In the genomic region with DNA sequence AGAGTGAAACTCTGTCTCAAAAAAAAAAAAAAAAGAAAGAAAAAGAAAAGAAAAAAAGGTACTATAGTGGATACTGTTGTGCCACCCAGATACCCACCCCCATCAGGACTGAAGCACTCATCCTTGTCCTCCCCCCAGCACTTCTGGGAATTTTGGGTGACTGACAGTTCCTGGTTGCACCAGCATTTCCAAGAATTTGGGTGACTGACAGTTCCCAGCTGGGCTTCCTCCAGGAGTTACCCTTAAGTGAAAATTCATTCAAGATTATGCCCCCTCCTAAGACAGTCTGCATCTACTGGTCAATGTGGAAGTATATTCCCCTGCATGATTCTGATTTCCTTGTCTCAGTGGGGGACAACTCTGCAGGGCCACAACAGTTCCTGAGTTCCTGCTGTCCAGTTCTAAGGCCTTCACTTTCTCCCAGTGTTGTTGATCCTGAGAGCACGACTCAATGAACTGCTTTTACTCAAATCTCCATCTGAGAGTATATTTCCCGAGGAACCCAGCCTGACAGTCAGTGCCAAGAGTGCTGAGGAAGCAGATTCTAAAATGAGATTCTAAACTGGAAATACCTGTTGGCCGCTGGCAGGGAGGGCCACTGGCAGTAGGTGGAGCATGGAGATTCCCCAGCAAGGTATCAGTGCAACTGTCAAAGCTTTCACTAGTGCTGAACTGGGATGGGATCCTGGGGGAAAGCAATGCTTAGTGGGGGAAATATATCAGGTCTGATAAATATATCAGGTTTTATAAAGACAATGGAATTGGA, we compare ENCODE assay signal across 16 cellular contexts. TPM values are rescaled to one million over a fixed set of nuclear protein-coding genes. Genes with fewer than 3 reads are reported as not detected.
DNase-seq lines count a peak whose midpoint lies in the region; ATAC-seq and TF ChIP-seq lines count a peak whose summit lies in the region.
"Had no signal": no experiment of that assay in that cellular context is flagged by ENCODE, and none has a peak within 500 bp of the region (broad histone marks: within the 10 kb centered on the region; RNA-seq: fewer than 3 reads in every experiment).

No MANE protein-coding gene starts in this region.

- peaks cover 5% of the 10 kb centered on the region for H3K9me3 Mint-ChIP-seq in glutamatergic neuron (ENCODE audit: unreplicated experiment)

- H3K4me1 Mint-ChIP-seq in glutamatergic neuron (ENCODE audit: low read depth, unreplicated experiment) = no peaks in the 10 kb centered on the region

- peak; percentile 64 for DNase-seq in DMS53 treated with DMSO at 0.1 percent for 48 hours (lab: John Stamatoyannopoulos, UW; ENCODE audit: unreplicated experiment)
- DNase-seq in NCI-H510A treated with DMSO at 0.1 percent for 48 hours (lab: John Stamatoyannopoulos, UW) = peak; percentile 85
- DNase-seq in kidney glomerular epithelial cell (lab: John Stamatoyannopoulos, UW) = no peak
- no peak for DNase-seq in glutamatergic neuron
- DNase-seq: activated CD8-positive, alpha-beta T cell treated with anti-CD3 and anti-CD28 coated beads for 36 hours; activated effector memory CD4-positive, alpha-beta T cell treated with anti-CD3 and anti-CD28 coated beads, Interleukin-2, amount 50 U/mL, for 16 hours; dermis blood vessel endothelial cell; NCI-H69; posterior cingulate gyrus had no signal

- no peak overlapping the region for H3K4me3 Mint-ChIP-seq in glutamatergic neuron (ENCODE audit: unreplicated experiment)
- H3K4me3 Mint-ChIP-seq: activated CD8-positive, alpha-beta T cell treated with anti-CD3 and anti-CD28 coated beads for 36 hours had no signal

- no peaks in the 10 kb centered on the region for H3K9me3 ChIP-seq in parathyroid adenoma (ENCODE audit: control insufficient read depth, low read length)

- H3K27ac Mint-ChIP-seq in glutamatergic neuron (ENCODE audit: unreplicated experiment) = no peak overlapping the region
- H3K27ac Mint-ChIP-seq: activated CD8-positive, alpha-beta T cell treated with anti-CD3 and anti-CD28 coated beads for 36 hours had no signal

- peaks cover 17% of the 10 kb centered on the region for H3K36me3 Mint-ChIP-seq in glutamatergic neuron (ENCODE audit: unreplicated experiment)

- no peaks in the 10 kb centered on the region for H3K27me3 ChIP-seq in parathyroid adenoma (ENCODE audit: control insufficient read depth, insufficient read depth, low read length)
- H3K27me3 ChIP-seq: BLaER1 had no signal

- ATAC-seq in esophagus mucosa (peak; percentile 90), HG03045 (IDR thresholded peaks at IDR 0.05; ENCODE audit: unreplicated experiment) (no peak), HG02571 (IDR thresholded peaks at IDR 0.05; ENCODE audit: unreplicated experiment) (no peak)
- ATAC-seq: activated CD8-positive, alpha-beta T cell treated with anti-CD3 and anti-CD28 coated beads for 36 hours had no signal

- no peak overlapping the region for H3K9ac ChIP-seq in parathyroid adenoma
- H3K9ac ChIP-seq: BLaER1 had no signal

- H3K4me3 ChIP-seq in parathyroid adenoma (ENCODE audit: low read depth, low read length) = peak overlapping the region; percentile 6
- H3K4me3 ChIP-seq: BLaER1 had no signal

- peaks cover 5% of the 10 kb centered on the region for H3K27me3 Mint-ChIP-seq in glutamatergic neuron (ENCODE audit: unreplicated experiment)

- peak overlapping the region; percentile 92 for H3K27ac ChIP-seq in parathyroid adenoma
- H3K27ac ChIP-seq: BLaER1 had no signal

- H3K36me3 ChIP-seq in parathyroid adenoma (ENCODE audit: control insufficient read depth, insufficient read depth, low read length) = no peaks in the 10 kb centered on the region
- H3K36me3 ChIP-seq: BLaER1 had no signal

- peaks cover 11% of the 10 kb centered on the region for H3K4me1 ChIP-seq in parathyroid adenoma
- H3K4me1 ChIP-seq: BLaER1 had no signal

- no peak overlapping the region for H2AFZ ChIP-seq in parathyroid adenoma

- peak overlapping the region; percentile 73 for H3K4me2 ChIP-seq in parathyroid adenoma (ENCODE audit: low read length)
- H3K4me2 ChIP-seq: BLaER1 had no signal

- no peaks in the 10 kb centered on the region for H3K79me2 ChIP-seq in parathyroid adenoma

- TF ChIP-seq CTCF in parathyroid adenoma (IDR thresholded peaks at IDR 0.05) (peak; percentile 21), glutamatergic neuron (IDR thresholded peaks at IDR 0.05; ENCODE audit: partially characterized antibody, unreplicated experiment) (no peak)

RNA-seq across cellular contexts. Expression of a gene that starts 18.5 kb away (rescaled TPM):
- total RNA-seq in esophagus mucosa = not detected
- 3.8 TPM for total RNA-seq in glutamatergic neuron (ENCODE audit: unreplicated experiment)
- total RNA-seq: activated CD8-positive, alpha-beta T cell treated with anti-CD3 and anti-CD28 coated beads for 36 hours; astrocyte; dermis blood vessel endothelial cell; T-helper 2 cell treated with Interferon-gamma antibody and Interleukin-4, amounts not matched to agents 100 ng/mL and 5 ng/mL, for 36 hours had no signal

RNA-seq across cellular contexts. Expression of a gene that starts 23.2 kb away (rescaled TPM):
- not detected for total RNA-seq in esophagus mucosa
- 274 TPM for total RNA-seq in glutamatergic neuron (ENCODE audit: unreplicated experiment)
- total RNA-seq: activated CD8-positive, alpha-beta T cell treated with anti-CD3 and anti-CD28 coated beads for 36 hours; astrocyte; dermis blood vessel endothelial cell; T-helper 2 cell treated with Interferon-gamma antibody and Interleukin-4, amounts not matched to agents 100 ng/mL and 5 ng/mL, for 36 hours had no signal

RNA-seq across cellular contexts. Expression of a gene that starts 23.5 kb away (rescaled TPM):
- 72.0 TPM for total RNA-seq in esophagus mucosa
- 75.0 TPM for total RNA-seq in glutamatergic neuron (ENCODE audit: unreplicated experiment)

RNA-seq across cellular contexts. Expression of a gene that starts 50.5 kb away (rescaled TPM):
- total RNA-seq in esophagus mucosa = 2.2 TPM
- 40.1 TPM for total RNA-seq in glutamatergic neuron (ENCODE audit: unreplicated experiment)

Comparison
In these comparisons a context has a peak if more than half of its experiments do, and no peak if none do; other contexts are left out.
1. DNase-seq: peak in DMS53 treated with DMSO at 0.1 percent for 48 hours (single experiment) and NCI-H510A treated with DMSO at 0.1 percent for 48 hours (single experiment); none in kidney glomerular epithelial cell (single experiment) and glutamatergic neuron (single experiment).
2. RNA of a gene that starts 23.2 kb away (total RNA-seq): 274 TPM in glutamatergic neuron (single experiment); not detected in esophagus mucosa (single experiment); every median in the first group is over 100 times any median in the second.